1 cellular context compared by ENCODE assay signal in the genomic region with DNA sequence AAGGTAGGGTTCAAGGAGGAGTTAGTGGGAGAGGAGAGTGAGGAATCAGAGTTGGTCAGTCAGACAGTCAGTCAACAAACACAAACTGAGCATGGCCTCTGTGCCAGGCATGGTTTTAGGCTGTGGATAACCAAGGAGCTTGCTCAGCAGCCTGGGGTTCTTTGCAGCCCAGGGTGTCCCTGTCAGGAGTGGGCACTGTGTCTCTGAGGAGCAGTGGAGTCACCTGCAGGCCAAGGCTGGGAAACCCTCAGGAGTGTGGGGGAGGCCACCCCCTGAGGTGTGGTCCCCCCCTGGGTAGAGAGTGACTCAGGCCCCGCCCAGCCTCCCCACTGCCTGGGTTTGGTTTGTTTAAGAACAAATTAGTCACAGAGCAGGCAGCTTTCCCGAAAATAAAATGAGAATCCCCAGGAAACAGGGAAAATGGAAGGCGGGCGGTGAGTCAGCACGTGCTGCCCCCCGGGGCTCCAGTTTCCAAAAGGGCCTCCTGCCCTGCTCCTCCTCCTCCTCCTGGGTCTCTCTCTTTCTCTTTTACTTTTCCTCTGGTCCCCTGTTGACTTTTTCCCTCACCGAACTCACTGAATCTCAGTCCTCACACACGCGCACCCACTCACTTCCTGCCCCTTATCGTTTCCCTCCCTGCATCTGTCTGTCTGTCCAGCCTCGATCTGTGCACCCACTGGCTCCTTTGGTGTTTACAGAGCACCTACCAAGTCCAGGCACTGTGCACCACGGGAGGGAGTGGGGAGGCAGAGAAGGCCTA.
A peak's percentile ranks its signal among the peaks of the same experiment; 100 is the strongest.
TF ChIP-seq lines count a peak whose summit lies in the region.

No MANE protein-coding gene starts in this region.

TF ChIP-seq in K562, 482 proteins besides CTCF, POLR2A, EP300 and RAD21 (continued from another document and continues in another):
- TF ChIP-seq, protein P1, sequence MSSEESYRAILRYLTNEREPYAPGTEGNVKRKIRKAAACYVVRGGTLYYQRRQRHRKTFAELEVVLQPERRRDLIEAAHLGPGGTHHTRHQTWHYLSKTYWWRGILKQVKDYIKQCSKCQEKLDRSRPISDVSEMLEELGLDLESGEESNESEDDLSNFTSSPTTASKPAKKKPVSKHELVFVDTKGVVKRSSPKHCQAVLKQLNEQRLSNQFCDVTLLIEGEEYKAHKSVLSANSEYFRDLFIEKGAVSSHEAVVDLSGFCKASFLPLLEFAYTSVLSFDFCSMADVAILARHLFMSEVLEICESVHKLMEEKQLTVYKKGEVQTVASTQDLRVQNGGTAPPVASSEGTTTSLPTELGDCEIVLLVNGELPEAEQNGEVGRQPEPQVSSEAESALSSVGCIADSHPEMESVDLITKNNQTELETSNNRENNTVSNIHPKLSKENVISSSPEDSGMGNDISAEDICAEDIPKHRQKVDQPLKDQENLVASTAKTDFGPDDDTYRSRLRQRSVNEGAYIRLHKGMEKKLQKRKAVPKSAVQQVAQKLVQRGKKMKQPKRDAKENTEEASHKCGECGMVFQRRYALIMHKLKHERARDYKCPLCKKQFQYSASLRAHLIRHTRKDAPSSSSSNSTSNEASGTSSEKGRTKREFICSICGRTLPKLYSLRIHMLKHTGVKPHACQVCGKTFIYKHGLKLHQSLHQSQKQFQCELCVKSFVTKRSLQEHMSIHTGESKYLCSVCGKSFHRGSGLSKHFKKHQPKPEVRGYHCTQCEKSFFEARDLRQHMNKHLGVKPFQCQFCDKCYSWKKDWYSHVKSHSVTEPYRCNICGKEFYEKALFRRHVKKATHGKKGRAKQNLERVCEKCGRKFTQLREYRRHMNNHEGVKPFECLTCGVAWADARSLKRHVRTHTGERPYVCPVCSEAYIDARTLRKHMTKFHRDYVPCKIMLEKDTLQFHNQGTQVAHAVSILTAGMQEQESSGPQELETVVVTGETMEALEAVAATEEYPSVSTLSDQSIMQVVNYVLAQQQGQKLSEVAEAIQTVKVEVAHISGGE (CRISPR knock-in tag; IDR thresholded peaks at IDR 0.05), result 0 out of 6 replicates have a peak, but pooled peaks of 1 of the 3 experiments have one; percentile 28
- TF ChIP-seq EWSR1 (IDR thresholded peaks at IDR 0.05; ENCODE audit: borderline replicate concordance, low read depth, partially characterized antibody) (no peak), PHF21A (IDR thresholded peaks at IDR 0.05; ENCODE audit: borderline replicate concordance, low read depth) (peak; percentile 92; the same call in 1 of the 2 replicates), LARP7 (IDR thresholded peaks at IDR 0.05) (peak; percentile 56; the same call in 1 of the 2 replicates), HNRNPH1 (optimal IDR thresholded peaks at IDR 0.05; ENCODE audit: low read depth, low read length) (no peak), JUND (IDR thresholded peaks at IDR 0.05; ENCODE audit: borderline replicate concordance, low read depth, low read length) (peak; percentile 12; the same call in 1 of the 2 replicates), JUND (tag; IDR thresholded peaks at IDR 0.05; ENCODE audit: borderline replicate concordance, low read depth, low read length) (no peak), SAP30 (IDR thresholded peaks at IDR 0.05; ENCODE audit: borderline replicate concordance, insufficient read depth, low read depth, low read length, poor library complexity, severe bottlenecking) (no peak), PML (IDR thresholded peaks at IDR 0.05; ENCODE audit: low read length) (peak; percentile 59), SMC3 (conservative IDR thresholded peaks at IDR 0.05; ENCODE audit: insufficient read depth, low read depth, low read length) (0 out of 2 replicates have a peak, but pooled peaks have one; percentile 13), ZNF644 (tag; IDR thresholded peaks at IDR 0.05; ENCODE audit: low read depth) (0 out of 2 replicates have a peak, but pooled peaks have one; percentile 70), BHLHE40 (IDR thresholded peaks at IDR 0.05; ENCODE audit: low read length) (peak; percentile 62), FOXK2 (conservative IDR thresholded peaks at IDR 0.05 in 1 of 2, IDR thresholded peaks at IDR 0.05 in 1 of 2; ENCODE audit: low read depth in 2 of 2) (peak; percentile 92 to 93), PURB (CRISPR knock-in tag; IDR thresholded peaks at IDR 0.05; ENCODE audit: low read depth) (no peak), BCOR (IDR thresholded peaks at IDR 0.05) (peak; percentile 79), CXXC5 (CRISPR knock-in tag; IDR thresholded peaks at IDR 0.05) (peak; percentile 48; the same call in 1 of the 2 replicates), HDAC3 (IDR thresholded peaks at IDR 0.05; ENCODE audit: borderline replicate concordance, partially characterized antibody) (peak; percentile 49), YY1 (IDR thresholded peaks at IDR 0.05; ENCODE audit: borderline replicate concordance in 1 of 3, control insufficient read depth in 1 of 3, extremely low read depth in 1 of 3, insufficient read depth in 3 of 3, insufficient read length in 1 of 3, insufficient replicate concordance in 2 of 3, low read depth in 1 of 3, low read length in 2 of 3) (peak in 2 of 3 experiments; percentile 9 to 37), SMARCE1 (IDR thresholded peaks at IDR 0.05) (peak; percentile 88), ZKSCAN1 (IDR thresholded peaks at IDR 0.05; ENCODE audit: low read depth, low read length) (peak; percentile 50; the same call in 1 of the 2 replicates), CREM (IDR thresholded peaks at IDR 0.05; ENCODE audit: low read depth) (peak; percentile 47; the same call in 1 of the 2 replicates), SMARCA4 (IDR thresholded peaks at IDR 0.05) (peak; percentile 86), EGR1 (conservative IDR thresholded peaks at IDR 0.05) (peak; percentile 98), MXI1 (IDR thresholded peaks at IDR 0.05; ENCODE audit: low read depth, low read length) (no peak), ZNF3 (CRISPR knock-in tag; IDR thresholded peaks at IDR 0.05) (peak; percentile 99), ELF4 (CRISPR knock-in tag; IDR thresholded peaks at IDR 0.05) (peak; percentile 90), POLR2G (IDR thresholded peaks at IDR 0.05; ENCODE audit: low read depth, low read length) (no peak), ZBTB17 (CRISPR knock-in tag; IDR thresholded peaks at IDR 0.05) (no peak), MEIS2 (IDR thresholded peaks at IDR 0.05; ENCODE audit: partially characterized antibody) (peak; percentile 5), CBFA2T2 (conservative IDR thresholded peaks at IDR 0.05) (peak; percentile 91), CBFA2T3 (IDR thresholded peaks at IDR 0.05) (peak; percentile 97)
- TF ChIP-seq, protein P2, sequence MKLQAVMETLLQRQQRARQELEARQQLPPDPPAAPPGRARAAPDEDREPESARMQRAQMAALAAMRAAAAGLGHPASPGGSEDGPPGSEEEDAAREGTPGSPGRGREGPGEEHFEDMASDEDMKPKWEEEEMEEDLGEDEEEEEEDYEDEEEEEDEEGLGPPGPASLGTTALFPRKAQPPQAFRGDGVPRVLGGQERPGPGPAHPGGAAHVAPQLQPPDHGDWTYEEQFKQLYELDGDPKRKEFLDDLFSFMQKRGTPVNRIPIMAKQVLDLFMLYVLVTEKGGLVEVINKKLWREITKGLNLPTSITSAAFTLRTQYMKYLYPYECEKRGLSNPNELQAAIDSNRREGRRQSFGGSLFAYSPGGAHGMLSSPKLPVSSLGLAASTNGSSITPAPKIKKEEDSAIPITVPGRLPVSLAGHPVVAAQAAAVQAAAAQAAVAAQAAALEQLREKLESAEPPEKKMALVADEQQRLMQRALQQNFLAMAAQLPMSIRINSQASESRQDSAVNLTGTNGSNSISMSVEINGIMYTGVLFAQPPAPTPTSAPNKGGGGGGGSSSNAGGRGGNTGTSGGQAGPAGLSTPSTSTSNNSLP (IDR thresholded peaks at IDR 0.05; ENCODE audit: borderline replicate concordance, low read depth, low read length), result no peak
- TF ChIP-seq, protein P3, sequence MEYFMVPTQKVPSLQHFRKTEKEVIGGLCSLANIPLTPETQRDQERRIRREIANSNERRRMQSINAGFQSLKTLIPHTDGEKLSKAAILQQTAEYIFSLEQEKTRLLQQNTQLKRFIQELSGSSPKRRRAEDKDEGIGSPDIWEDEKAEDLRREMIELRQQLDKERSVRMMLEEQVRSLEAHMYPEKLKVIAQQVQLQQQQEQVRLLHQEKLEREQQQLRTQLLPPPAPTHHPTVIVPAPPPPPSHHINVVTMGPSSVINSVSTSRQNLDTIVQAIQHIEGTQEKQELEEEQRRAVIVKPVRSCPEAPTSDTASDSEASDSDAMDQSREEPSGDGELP (CRISPR knock-in tag; IDR thresholded peaks at IDR 0.05; ENCODE audit: borderline replicate concordance), result no peak
- TF ChIP-seq, protein P4, sequence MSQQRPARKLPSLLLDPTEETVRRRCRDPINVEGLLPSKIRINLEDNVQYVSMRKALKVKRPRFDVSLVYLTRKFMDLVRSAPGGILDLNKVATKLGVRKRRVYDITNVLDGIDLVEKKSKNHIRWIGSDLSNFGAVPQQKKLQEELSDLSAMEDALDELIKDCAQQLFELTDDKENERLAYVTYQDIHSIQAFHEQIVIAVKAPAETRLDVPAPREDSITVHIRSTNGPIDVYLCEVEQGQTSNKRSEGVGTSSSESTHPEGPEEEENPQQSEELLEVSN (IDR thresholded peaks at IDR 0.05; ENCODE audit: borderline replicate concordance in 1 of 2, extremely low read depth in 1 of 2, insufficient read depth in 1 of 2, insufficient read length in 1 of 2, low read depth in 1 of 2, low read length in 1 of 2, poor library complexity in 1 of 2, severe bottlenecking in 1 of 2), result peak in 1 of 2 experiments; percentile 58
- TF ChIP-seq, protein P5, sequence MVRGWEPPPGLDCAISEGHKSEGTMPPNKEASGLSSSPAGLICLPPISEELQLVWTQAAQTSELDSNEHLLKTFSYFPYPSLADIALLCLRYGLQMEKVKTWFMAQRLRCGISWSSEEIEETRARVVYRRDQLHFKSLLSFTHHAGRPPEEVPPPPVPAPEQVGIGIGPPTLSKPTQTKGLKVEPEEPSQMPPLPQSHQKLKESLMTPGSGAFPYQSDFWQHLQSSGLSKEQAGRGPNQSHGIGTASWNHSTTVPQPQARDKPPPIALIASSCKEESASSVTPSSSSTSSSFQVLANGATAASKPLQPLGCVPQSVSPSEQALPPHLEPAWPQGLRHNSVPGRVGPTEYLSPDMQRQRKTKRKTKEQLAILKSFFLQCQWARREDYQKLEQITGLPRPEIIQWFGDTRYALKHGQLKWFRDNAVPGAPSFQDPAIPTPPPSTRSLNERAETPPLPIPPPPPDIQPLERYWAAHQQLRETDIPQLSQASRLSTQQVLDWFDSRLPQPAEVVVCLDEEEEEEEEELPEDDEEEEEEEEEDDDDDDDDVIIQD (CRISPR knock-in tag; IDR thresholded peaks at IDR 0.05), result 0 out of 2 replicates have a peak, but pooled peaks have one; percentile 14
- TF ChIP-seq, protein P6, sequence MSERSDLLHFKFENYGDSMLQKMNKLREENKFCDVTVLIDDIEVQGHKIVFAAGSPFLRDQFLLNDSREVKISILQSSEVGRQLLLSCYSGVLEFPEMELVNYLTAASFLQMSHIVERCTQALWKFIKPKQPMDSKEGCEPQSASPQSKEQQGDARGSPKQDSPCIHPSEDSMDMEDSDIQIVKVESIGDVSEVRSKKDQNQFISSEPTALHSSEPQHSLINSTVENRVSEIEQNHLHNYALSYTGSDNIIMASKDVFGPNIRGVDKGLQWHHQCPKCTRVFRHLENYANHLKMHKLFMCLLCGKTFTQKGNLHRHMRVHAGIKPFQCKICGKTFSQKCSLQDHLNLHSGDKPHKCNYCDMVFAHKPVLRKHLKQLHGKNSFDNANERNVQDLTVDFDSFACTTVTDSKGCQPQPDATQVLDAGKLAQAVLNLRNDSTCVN (CRISPR knock-in tag; IDR thresholded peaks at IDR 0.05), result peak; percentile 86
- TF ChIP-seq, protein P7, sequence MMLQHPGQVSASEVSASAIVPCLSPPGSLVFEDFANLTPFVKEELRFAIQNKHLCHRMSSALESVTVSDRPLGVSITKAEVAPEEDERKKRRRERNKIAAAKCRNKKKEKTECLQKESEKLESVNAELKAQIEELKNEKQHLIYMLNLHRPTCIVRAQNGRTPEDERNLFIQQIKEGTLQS (IDR thresholded peaks at IDR 0.05), result peak; percentile 63
- TF ChIP-seq, protein P7 (CRISPR knock-in tag; conservative IDR thresholded peaks at IDR 0.05), result no peak
- TF ChIP-seq, protein P8, sequence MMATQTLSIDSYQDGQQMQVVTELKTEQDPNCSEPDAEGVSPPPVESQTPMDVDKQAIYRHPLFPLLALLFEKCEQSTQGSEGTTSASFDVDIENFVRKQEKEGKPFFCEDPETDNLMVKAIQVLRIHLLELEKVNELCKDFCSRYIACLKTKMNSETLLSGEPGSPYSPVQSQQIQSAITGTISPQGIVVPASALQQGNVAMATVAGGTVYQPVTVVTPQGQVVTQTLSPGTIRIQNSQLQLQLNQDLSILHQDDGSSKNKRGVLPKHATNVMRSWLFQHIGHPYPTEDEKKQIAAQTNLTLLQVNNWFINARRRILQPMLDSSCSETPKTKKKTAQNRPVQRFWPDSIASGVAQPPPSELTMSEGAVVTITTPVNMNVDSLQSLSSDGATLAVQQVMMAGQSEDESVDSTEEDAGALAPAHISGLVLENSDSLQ (IDR thresholded peaks at IDR 0.05), result peak; percentile 71
- TF ChIP-seq, protein P9, sequence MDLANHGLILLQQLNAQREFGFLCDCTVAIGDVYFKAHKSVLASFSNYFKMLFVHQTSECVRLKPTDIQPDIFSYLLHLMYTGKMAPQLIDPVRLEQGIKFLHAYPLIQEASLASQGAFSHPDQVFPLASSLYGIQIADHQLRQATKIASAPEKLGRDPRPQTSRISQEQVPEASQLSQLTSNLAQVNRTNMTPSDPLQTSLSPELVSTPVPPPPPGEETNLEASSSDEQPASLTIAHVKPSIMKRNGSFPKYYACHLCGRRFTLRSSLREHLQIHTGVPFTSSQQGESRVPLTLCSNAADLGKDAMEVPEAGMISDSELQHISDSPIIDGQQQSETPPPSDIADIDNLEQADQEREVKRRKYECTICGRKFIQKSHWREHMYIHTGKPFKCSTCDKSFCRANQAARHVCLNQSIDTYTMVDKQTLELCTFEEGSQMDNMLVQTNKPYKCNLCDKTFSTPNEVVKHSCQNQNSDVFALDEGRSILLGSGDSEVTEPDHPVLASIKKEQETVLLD (IDR thresholded peaks at IDR 0.05), result peak; percentile 93
- TF ChIP-seq, protein P10, sequence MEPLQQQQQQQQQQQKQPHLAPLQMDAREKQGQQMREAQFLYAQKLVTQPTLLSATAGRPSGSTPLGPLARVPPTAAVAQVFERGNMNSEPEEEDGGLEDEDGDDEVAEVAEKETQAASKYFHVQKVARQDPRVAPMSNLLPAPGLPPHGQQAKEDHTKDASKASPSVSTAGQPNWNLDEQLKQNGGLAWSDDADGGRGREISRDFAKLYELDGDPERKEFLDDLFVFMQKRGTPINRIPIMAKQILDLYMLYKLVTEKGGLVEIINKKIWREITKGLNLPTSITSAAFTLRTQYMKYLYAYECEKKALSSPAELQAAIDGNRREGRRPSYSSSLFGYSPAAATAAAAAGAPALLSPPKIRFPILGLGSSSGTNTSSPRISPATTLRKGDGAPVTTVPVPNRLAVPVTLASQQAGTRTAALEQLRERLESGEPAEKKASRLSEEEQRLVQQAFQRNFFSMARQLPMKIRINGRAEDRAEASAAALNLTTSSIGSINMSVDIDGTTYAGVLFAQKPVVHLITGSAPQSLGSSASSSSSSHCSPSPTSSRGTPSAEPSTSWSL (CRISPR knock-in tag; IDR thresholded peaks at IDR 0.05; ENCODE audit: borderline replicate concordance), result no peak
